Comparison of ENCODE assay signal across 8 cellular contexts in genomic region chr17:29140051-29140582, GRCh38. TPM values are rescaled to one million over a fixed set of nuclear protein-coding genes. Genes with fewer than 3 reads are reported as not detected.
A peak's percentile ranks its signal among the peaks of the same experiment; 100 is the strongest.
DNase-seq lines count a peak whose midpoint lies in the region; ATAC-seq and TF ChIP-seq lines count a peak whose summit lies in the region.

No MANE protein-coding gene starts in this region.

- peaks cover 81% of the 10 kb centered on the region for H3K79me2 ChIP-seq in MM.1S (ENCODE audit: low read length)

- TF ChIP-seq POLR2A in breast epithelium (IDR thresholded peaks at IDR 0.05): no peak

- H3F3A ChIP-seq in MM.1S (ENCODE audit: insufficient read depth, low read length): peaks cover 31% of the 10 kb centered on the region

- H3K36me3 ChIP-seq in MM.1S (replicated peaks; ENCODE audit: insufficient read depth, low read length): no peaks in the 10 kb centered on the region
- H3K36me3 ChIP-seq in WERI-Rb-1: no peaks in the 10 kb centered on the region
- H3K36me3 ChIP-seq in breast epithelium: no peaks in the 10 kb centered on the region

- H3K9me2 ChIP-seq in MM.1S (replicated peaks; ENCODE audit: insufficient read depth, low read length): no peaks in the 10 kb centered on the region

- intact Hi-C loops in breast epithelium (cut with DNase I; ENCODE audit: low total_unique reads): no loop called here

- TF ChIP-seq CTCF in MM.1S (IDR thresholded peaks at IDR 0.05; ENCODE audit: low read length) (no peak), WERI-Rb-1 (IDR thresholded peaks at IDR 0.05; ENCODE audit: low read depth, low read length) (no peak), breast epithelium (IDR thresholded peaks at IDR 0.05) (no peak)

- peak overlapping the region; percentile 96 for H3K4me2 ChIP-seq in MM.1S (ENCODE audit: low read depth, low read length)

- H2AFZ ChIP-seq in MM.1S (ENCODE audit: low read length): peak overlapping the region; percentile 70

- H4K20me1 ChIP-seq in MM.1S (ENCODE audit: insufficient read depth, low read length): no peaks in the 10 kb centered on the region

- no peaks in the 10 kb centered on the region for H3K27me3 ChIP-seq in MM.1S (replicated peaks; ENCODE audit: insufficient read depth, low read length)
- H3K27me3 ChIP-seq in WERI-Rb-1 (ENCODE audit: insufficient read depth, low read depth, severe bottlenecking): no peaks in the 10 kb centered on the region
- no peaks in the 10 kb centered on the region for H3K27me3 ChIP-seq in breast epithelium
- no peaks in the 10 kb centered on the region for H3K27me3 ChIP-seq in layer of hippocampus (ENCODE audit: control insufficient read depth, insufficient read depth, low read length)

- peak; percentile 90 for DNase-seq in AG20443 (ENCODE audit: low spot score)
- peak; percentile 83 for DNase-seq in MM.1S
- DNase-seq in WERI-Rb-1: peak; percentile 72
- DNase-seq in breast epithelium (ENCODE audit: low spot score in 2 of 2): no peak
- peak; percentile 82 to 88 for DNase-seq in stimulated activated CD4-positive, alpha-beta T cell treated with anti-CD3 and anti-CD28 coated beads, Interleukin-2, amount 100 ng/mL, for 24 hours

- peak overlapping the region; percentile 48; the same call in 1 of the 2 replicates for H3K9ac ChIP-seq in MM.1S (ENCODE audit: low read length)

- H3K4me1 ChIP-seq in MM.1S (ENCODE audit: low read length) (peaks cover 28% of the 10 kb centered on the region), breast epithelium (peaks cover 0 to 4% of the 10 kb centered on the region in 2 donors)

- H3K4me3 ChIP-seq in MM.1S (ENCODE audit: low read length): peak overlapping the region; percentile 80
- H3K4me3 ChIP-seq in WERI-Rb-1 (ENCODE audit: low read depth, low read length): no peak overlapping the region
- peak overlapping the region; percentile 39 to 61 (median 44) for H3K4me3 ChIP-seq in breast epithelium

- peak; percentile 64 for ATAC-seq in GM19351 (IDR thresholded peaks at IDR 0.05; ENCODE audit: unreplicated experiment)
- ATAC-seq in HG03097 (IDR thresholded peaks at IDR 0.05; ENCODE audit: low FRiP score, unreplicated experiment): no peak

- H3K27ac ChIP-seq in MM.1S (ENCODE audit: low read length) (peak overlapping the region; percentile 81; the same call in 1 of the 2 replicates), WERI-Rb-1 (no peak overlapping the region), breast epithelium (peak overlapping the region; percentile 14 to 82), layer of hippocampus (ENCODE audit: low read depth, low read length) (peak overlapping the region; percentile 67)

- H3K9me3 ChIP-seq in MM.1S (replicated peaks; ENCODE audit: insufficient read depth, low read length) (no peaks in the 10 kb centered on the region), WERI-Rb-1 (ENCODE audit: severe bottlenecking) (no peaks in the 10 kb centered on the region), breast epithelium (no peaks in the 10 kb centered on the region)

RNA-seq across cellular contexts. Expression of gene MYO18A, which starts 40.1 kb away (rescaled TPM):
- 10 to 100 TPM; 31.5 to 71.1 (median 42.3) TPM for total RNA-seq in breast epithelium

Comparison
In these comparisons a context has a peak if more than half of its experiments do, and no peak if none do; other contexts are left out.
1. DNase-seq: peak in AG20443 (single experiment), MM.1S (single experiment), WERI-Rb-1 (single experiment) and stimulated activated CD4-positive, alpha-beta T cell treated with anti-CD3 and anti-CD28 coated beads, Interleukin-2, amount 100 ng/mL, for 24 hours (2 of 2); none in breast epithelium (0 of 2).